In the genomic region with DNA sequence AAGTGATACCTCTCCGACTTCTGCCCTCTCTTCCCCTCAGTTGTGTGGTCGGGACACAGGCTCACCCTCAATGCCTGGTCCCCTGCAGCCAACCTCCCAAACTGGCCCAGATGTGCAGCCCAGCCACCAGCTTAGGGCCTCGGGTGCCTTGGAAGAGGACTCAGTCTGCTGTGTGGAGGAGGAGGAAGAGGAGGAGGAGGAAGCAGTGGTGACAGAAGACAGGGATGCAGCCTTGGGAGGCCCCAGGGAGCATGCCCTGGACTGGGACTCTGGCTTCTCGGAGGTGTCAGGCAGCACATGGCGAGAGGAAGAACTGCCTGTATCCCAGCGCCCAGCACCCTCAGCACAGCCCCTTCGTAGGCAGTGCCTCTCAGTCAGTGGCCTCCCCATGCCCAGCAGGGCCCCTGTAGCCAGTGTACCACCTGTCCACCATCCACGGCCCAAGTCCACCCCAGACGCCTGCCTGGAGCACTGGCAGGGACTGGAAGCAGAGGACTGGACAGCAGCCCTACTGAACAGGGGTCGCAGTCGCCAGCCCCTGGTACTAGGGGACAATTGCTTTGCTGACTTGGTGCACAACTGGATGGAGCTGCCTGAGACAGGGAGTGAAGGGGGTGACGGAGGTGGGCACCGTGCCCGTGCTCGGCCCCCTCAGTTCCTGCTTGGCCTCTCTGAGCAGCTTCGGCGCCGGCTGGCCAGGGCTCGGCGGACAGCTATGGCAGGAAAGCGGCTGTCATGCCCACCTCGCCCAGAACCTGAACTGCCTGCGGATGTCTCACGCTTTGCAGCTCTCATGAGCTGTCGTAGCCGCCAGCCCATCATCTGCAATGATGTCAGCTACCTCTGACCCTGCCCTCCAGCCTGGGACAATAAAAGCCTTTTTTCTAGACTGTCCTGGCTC, we compare ENCODE assay signal across 7 cellular contexts. TPM values are rescaled to one million over a fixed set of nuclear protein-coding genes. Genes with fewer than 3 reads are reported as not detected.
DNase-seq lines count a peak whose midpoint lies in the region; TF ChIP-seq lines count a peak whose summit lies in the region.
"Had no signal": no experiment of that assay in that cellular context is flagged by ENCODE, and none has a peak within 500 bp of the region (broad histone marks: within the 10 kb centered on the region; RNA-seq: fewer than 3 reads in every experiment).

No MANE protein-coding gene starts in this region.

- no peaks in the 10 kb centered on the region for H3K9me3 Mint-ChIP-seq in T-helper 1 cell treated with Interleukin-12 subunit alpha and Interleukin-12 subunit beta and Interleukin-4 antibody, amounts not matched to agents 30 μg/mL and 1 μg/mL, for 36 hours

- peaks cover 14% of the 10 kb centered on the region for H3K36me3 Mint-ChIP-seq in T-helper 1 cell treated with Interleukin-12 subunit alpha and Interleukin-12 subunit beta and Interleukin-4 antibody, amounts not matched to agents 30 μg/mL and 1 μg/mL, for 36 hours (ENCODE audit: low read depth)

- WGBS in testis, 2 donors: 56 to 68% methylated on average over 10 to 24 of the region's 26 CpGs

- no peaks in the 10 kb centered on the region for H3K9me3 ChIP-seq in testis
- H3K9me3 ChIP-seq: pancreas had no signal

- peaks cover 21% of the 10 kb centered on the region for H3K27me3 Mint-ChIP-seq in T-helper 1 cell treated with Interleukin-12 subunit alpha and Interleukin-12 subunit beta and Interleukin-4 antibody, amounts not matched to agents 30 μg/mL and 1 μg/mL, for 36 hours (ENCODE audit: low read depth)

- H3K36me3 ChIP-seq in testis (ENCODE audit: low read depth, missing control alignments): no peaks in the 10 kb centered on the region
- H3K36me3 ChIP-seq: pancreas had no signal

- peak overlapping the region; percentile 56 for H3K4me3 Mint-ChIP-seq in T-helper 1 cell treated with Interleukin-12 subunit alpha and Interleukin-12 subunit beta and Interleukin-4 antibody, amounts not matched to agents 30 μg/mL and 1 μg/mL, for 36 hours

- TF ChIP-seq POLR2A in testis (IDR thresholded peaks at IDR 0.05): no peak

- H3K4me3 ChIP-seq in fibroblast of the aortic adventitia (ENCODE audit: low read depth, low read length) (peak overlapping the region; percentile 86), testis (peak overlapping the region in 1 of 2 donors; percentile 92)

- TF ChIP-seq CTCF in fibroblast of the aortic adventitia (IDR thresholded peaks at IDR 0.05; ENCODE audit: insufficient read depth, low read length) (no peak), testis (IDR thresholded peaks at IDR 0.05) (no peak)

- intact Hi-C loops in testis (cut with DNase I; ENCODE audit: low total_unique reads): loop anchor here (5.0 kb wide), 1 partner anchor 33 kb away; no protein-coding TSS in a partner anchor

- DNase-seq in T-helper 1 cell: no peak
- no peak for DNase-seq in fibroblast of the aortic adventitia (ENCODE audit: low read depth)
- DNase-seq in testis: no peak
- DNase-seq in inferior parietal cortex (ENCODE audit: extremely low spot score): no peak
- DNase-seq in stimulated activated CD4-positive, alpha-beta T cell treated with anti-CD3 and anti-CD28 coated beads, Interleukin-12 subunit alpha, Interleukin-12 subunit beta, amount 100 ng/mL, for 4 hours: no peak

- peaks cover 31% of the 10 kb centered on the region for H3K4me1 ChIP-seq in testis

- peak overlapping the region; percentile 59 for H3K27ac Mint-ChIP-seq in T-helper 1 cell treated with Interleukin-12 subunit alpha and Interleukin-12 subunit beta and Interleukin-4 antibody, amounts not matched to agents 30 μg/mL and 1 μg/mL, for 36 hours

- H3K27me3 ChIP-seq in testis: no peaks in the 10 kb centered on the region
- H3K27me3 ChIP-seq: pancreas had no signal

- H3K4me1 Mint-ChIP-seq in T-helper 1 cell treated with Interleukin-12 subunit alpha and Interleukin-12 subunit beta and Interleukin-4 antibody, amounts not matched to agents 30 μg/mL and 1 μg/mL, for 36 hours (ENCODE audit: low read depth): peaks cover 15% of the 10 kb centered on the region

- peak overlapping the region; percentile 80 to 83 for H3K27ac ChIP-seq in testis

RNA-seq across cellular contexts. Expression of a gene that starts 1.3 kb away (rescaled TPM):
- 4.4 and 9.5 TPM in 2 replicates for total RNA-seq in fibroblast of the aortic adventitia (ENCODE audit: low replicate concordance)
- 1 to 10 TPM; 5.1 to 6.3 TPM for total RNA-seq in testis
- 4.0 TPM for polyA plus RNA-seq in testis (ENCODE audit: insufficient read depth, low read depth, low replicate concordance)

RNA-seq across cellular contexts. Expression of a gene that starts 4.7 kb away (rescaled TPM):
- total RNA-seq in fibroblast of the aortic adventitia (ENCODE audit: low replicate concordance): 0.09 TPM in 1 of 2 replicates, not detected in the other
- 1 to 10 TPM; 5.5 to 5.9 TPM for total RNA-seq in testis
- 11.7 TPM for polyA plus RNA-seq in testis (ENCODE audit: insufficient read depth, low read depth, low replicate concordance)
- total RNA-seq: pancreas had no signal
- polyA plus RNA-seq: pancreas had no signal

RNA-seq across cellular contexts. Expression of a gene that starts 9.4 kb away (rescaled TPM):
- total RNA-seq in fibroblast of the aortic adventitia (ENCODE audit: low replicate concordance): 22.8 and 69.4 TPM in 2 replicates
- total RNA-seq in testis: 10 to 100 TPM; 34.0 to 49.7 TPM
- 27.2 TPM for polyA plus RNA-seq in testis (ENCODE audit: insufficient read depth, low read depth, low replicate concordance)

RNA-seq across cellular contexts. Expression of a gene that starts 18.0 kb away (rescaled TPM):
- total RNA-seq in fibroblast of the aortic adventitia (ENCODE audit: low replicate concordance) (29.6 TPM in 2 replicates), testis (100 to 1,000 TPM in 1 of 2 donors, 10 to 100 TPM in 1; 97.4 to 134 TPM)
- polyA plus RNA-seq in testis (ENCODE audit: insufficient read depth, low read depth, low replicate concordance): 96.0 TPM

RNA-seq across cellular contexts. Expression of a gene that starts 52.0 kb away (rescaled TPM):
- total RNA-seq in fibroblast of the aortic adventitia (ENCODE audit: low replicate concordance) (1.3 and 7.7 TPM in 2 replicates), testis (10 to 100 TPM; 15.8 to 21.3 TPM)
- 16.0 TPM for polyA plus RNA-seq in testis (ENCODE audit: insufficient read depth, low read depth, low replicate concordance)
